Comparison of ENCODE assay signal across 24 cellular contexts in the genomic region with DNA sequence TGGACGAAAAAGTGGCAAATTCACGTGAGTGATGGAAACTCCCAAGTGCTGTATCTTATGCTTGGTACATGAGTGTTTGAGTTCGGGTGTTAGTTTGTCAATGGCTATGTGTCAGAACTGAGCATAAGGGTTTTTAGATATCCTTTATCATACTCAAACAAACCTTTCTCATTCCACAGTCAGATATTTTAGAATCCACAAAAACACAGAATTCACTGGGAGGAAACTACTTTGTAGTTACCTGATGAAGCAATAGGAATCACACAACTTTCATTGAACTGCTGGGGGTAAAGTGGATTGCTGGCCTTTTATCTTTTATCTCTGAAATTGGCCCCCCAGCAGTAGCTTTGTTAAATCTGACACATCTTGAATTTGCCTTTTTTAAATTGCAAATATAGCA.
"Had no signal": no experiment of that assay in that cellular context is flagged by ENCODE, and none has a peak within 500 bp of the region (broad histone marks: within the 10 kb centered on the region; RNA-seq: fewer than 3 reads in every experiment).

No MANE protein-coding gene starts in this region.

- H3K4me3 ChIP-seq: breast epithelium, gastroesophageal sphincter, psoas muscle, spleen, transverse colon had no signal

- H3K36me3 ChIP-seq: breast epithelium, gastroesophageal sphincter, spleen, transverse colon had no signal

- H3K4me3 Mint-ChIP-seq: activated CD8-positive, alpha-beta T cell treated with anti-CD3 and anti-CD28 coated beads for 36 hours; activated naive CD4-positive, alpha-beta T cell treated with anti-CD3 and anti-CD28 coated beads, Interleukin-2, amount 50 U/mL, for 24 hours; activated naive CD8-positive, alpha-beta T cell treated with anti-CD3 and anti-CD28 coated beads, Interleukin-2, amount 50 U/mL, for 24 hours; naive thymus-derived CD4-positive, alpha-beta T cell; T-cell; T-helper 2 cell treated with Interferon-gamma antibody and Interleukin-4, amounts not matched to agents 5 μg/mL and 100 μg/mL, for 36 hours had no signal

- H3K27ac ChIP-seq: breast epithelium, gastroesophageal sphincter, parathyroid adenoma, psoas muscle, spleen, transverse colon had no signal

- H3K9me3 Mint-ChIP-seq: activated CD8-positive, alpha-beta T cell treated with anti-CD3 and anti-CD28 coated beads for 36 hours; T-helper 2 cell treated with Interferon-gamma antibody and Interleukin-4, amounts not matched to agents 5 μg/mL and 100 μg/mL, for 36 hours had no signal

- DNase-seq: activated CD4-positive, alpha-beta T cell treated with anti-CD3 and anti-CD28 coated beads, Interleukin-2, amount 50 U/mL, for 1 hour; activated CD8-positive, alpha-beta T cell treated with anti-CD3 and anti-CD28 coated beads for 36 hours; activated naive CD8-positive, alpha-beta T cell treated with anti-CD3 and anti-CD28 coated beads, Interleukin-2, amount 50 U/mL, for 24 hours; activated T-cell treated with anti-CD3 and anti-CD28 coated beads, Interleukin-2, amount 50 U/mL, for 48 hours; amygdala; central memory CD4-positive, alpha-beta T cell; hippocampal formation; kidney; left colon; midbrain; naive thymus-derived CD4-positive, alpha-beta T cell; nucleus accumbens; psoas muscle; spleen; stimulated activated naive CD4-positive, alpha-beta T cell; T-cell; transverse colon had no signal

- H3K27me3 Mint-ChIP-seq: activated CD8-positive, alpha-beta T cell treated with anti-CD3 and anti-CD28 coated beads for 36 hours; activated naive CD8-positive, alpha-beta T cell treated with anti-CD3 and anti-CD28 coated beads, Interleukin-2, amount 50 U/mL, for 24 hours; T-cell had no signal

- H3K4me1 ChIP-seq: breast epithelium, gastroesophageal sphincter, parathyroid adenoma, psoas muscle, spleen, transverse colon had no signal

- H3K36me3 Mint-ChIP-seq: activated naive CD4-positive, alpha-beta T cell treated with anti-CD3 and anti-CD28 coated beads, Interleukin-2, amount 50 U/mL, for 24 hours; naive thymus-derived CD4-positive, alpha-beta T cell; T-cell had no signal

- H2AFZ ChIP-seq: parathyroid adenoma had no signal

- H3K4me1 Mint-ChIP-seq: activated naive CD4-positive, alpha-beta T cell treated with anti-CD3 and anti-CD28 coated beads, Interleukin-2, amount 50 U/mL, for 24 hours; activated naive CD8-positive, alpha-beta T cell treated with anti-CD3 and anti-CD28 coated beads, Interleukin-2, amount 50 U/mL, for 24 hours; T-cell had no signal

- H3K9me3 ChIP-seq: psoas muscle, transverse colon had no signal

- H3K27me3 ChIP-seq: breast epithelium, spleen, transverse colon had no signal

- H3K79me2 ChIP-seq: parathyroid adenoma had no signal

- ATAC-seq: activated CD8-positive, alpha-beta T cell treated with anti-CD3 and anti-CD28 coated beads for 36 hours; activated naive CD8-positive, alpha-beta T cell treated with anti-CD3 and anti-CD28 coated beads, Interleukin-2, amount 50 U/mL, for 24 hours; gastroesophageal sphincter; left colon; naive thymus-derived CD4-positive, alpha-beta T cell; psoas muscle; T-cell had no signal

- H3K27ac Mint-ChIP-seq: activated CD8-positive, alpha-beta T cell treated with anti-CD3 and anti-CD28 coated beads for 36 hours; activated naive CD4-positive, alpha-beta T cell treated with anti-CD3 and anti-CD28 coated beads, Interleukin-2, amount 50 U/mL, for 24 hours; activated naive CD8-positive, alpha-beta T cell treated with anti-CD3 and anti-CD28 coated beads, Interleukin-2, amount 50 U/mL, for 24 hours; activated T-helper 2 cell treated with anti-CD3 and anti-CD28 coated beads, Interferon-gamma antibody, Interleukin-2, Interleukin-4, amounts not matched to agents 10 μg/mL and 5 μg/mL and 100 μg/mL, durations not matched to agents 14 hours and 24 hours and 36 hours; naive thymus-derived CD4-positive, alpha-beta T cell; T-cell; T-helper 2 cell treated with Interferon-gamma antibody and Interleukin-4, amounts not matched to agents 5 μg/mL and 100 μg/mL, for 36 hours had no signal

- FAIRE-seq: endothelial cell of umbilical vein, kidney had no signal
